ENCODE assay signal across 1 cellular context in the genomic region with DNA sequence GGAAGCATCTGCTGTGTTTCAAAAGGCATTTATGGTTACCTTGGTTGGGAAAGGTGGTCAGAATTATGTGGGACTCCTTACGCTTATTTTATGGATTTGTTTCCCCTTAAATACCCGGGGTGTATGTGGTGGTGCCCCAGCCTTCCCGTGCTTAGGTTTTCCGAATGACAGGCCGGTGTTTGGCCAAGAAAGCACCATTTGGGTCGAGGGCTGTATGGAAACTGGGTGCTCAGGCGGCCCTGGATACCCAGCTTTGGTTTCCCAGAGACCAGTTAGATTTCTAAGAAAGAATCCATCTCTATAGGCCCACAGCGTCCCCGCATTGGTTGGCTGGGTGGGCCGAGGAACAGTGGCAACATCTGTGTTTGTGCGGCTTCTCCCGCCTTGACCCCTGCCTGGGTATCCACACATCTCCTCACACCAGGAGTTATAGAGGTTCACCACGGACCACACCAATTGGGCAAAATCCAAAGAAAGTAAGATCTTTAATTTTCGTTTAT.
TF ChIP-seq lines count a peak whose summit lies in the region.

No MANE protein-coding gene starts in this region.

TF ChIP-seq in WTC11, 78 proteins besides CTCF, POLR2A, EP300 and RAD21 (continued from another document):
- TF ChIP-seq, protein P1, sequence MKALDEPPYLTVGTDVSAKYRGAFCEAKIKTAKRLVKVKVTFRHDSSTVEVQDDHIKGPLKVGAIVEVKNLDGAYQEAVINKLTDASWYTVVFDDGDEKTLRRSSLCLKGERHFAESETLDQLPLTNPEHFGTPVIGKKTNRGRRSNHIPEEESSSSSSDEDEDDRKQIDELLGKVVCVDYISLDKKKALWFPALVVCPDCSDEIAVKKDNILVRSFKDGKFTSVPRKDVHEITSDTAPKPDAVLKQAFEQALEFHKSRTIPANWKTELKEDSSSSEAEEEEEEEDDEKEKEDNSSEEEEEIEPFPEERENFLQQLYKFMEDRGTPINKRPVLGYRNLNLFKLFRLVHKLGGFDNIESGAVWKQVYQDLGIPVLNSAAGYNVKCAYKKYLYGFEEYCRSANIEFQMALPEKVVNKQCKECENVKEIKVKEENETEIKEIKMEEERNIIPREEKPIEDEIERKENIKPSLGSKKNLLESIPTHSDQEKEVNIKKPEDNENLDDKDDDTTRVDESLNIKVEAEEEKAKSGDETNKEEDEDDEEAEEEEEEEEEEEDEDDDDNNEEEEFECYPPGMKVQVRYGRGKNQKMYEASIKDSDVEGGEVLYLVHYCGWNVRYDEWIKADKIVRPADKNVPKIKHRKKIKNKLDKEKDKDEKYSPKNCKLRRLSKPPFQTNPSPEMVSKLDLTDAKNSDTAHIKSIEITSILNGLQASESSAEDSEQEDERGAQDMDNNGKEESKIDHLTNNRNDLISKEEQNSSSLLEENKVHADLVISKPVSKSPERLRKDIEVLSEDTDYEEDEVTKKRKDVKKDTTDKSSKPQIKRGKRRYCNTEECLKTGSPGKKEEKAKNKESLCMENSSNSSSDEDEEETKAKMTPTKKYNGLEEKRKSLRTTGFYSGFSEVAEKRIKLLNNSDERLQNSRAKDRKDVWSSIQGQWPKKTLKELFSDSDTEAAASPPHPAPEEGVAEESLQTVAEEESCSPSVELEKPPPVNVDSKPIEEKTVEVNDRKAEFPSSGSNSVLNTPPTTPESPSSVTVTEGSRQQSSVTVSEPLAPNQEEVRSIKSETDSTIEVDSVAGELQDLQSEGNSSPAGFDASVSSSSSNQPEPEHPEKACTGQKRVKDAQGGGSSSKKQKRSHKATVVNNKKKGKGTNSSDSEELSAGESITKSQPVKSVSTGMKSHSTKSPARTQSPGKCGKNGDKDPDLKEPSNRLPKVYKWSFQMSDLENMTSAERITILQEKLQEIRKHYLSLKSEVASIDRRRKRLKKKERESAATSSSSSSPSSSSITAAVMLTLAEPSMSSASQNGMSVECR (CRISPR knock-in tag; IDR thresholded peaks at IDR 0.05; ENCODE audit: borderline replicate concordance) = no peak
- TF ChIP-seq SMAD4 (CRISPR knock-in tag; IDR thresholded peaks at IDR 0.05) (no peak), FOXJ3 (CRISPR knock-in tag; IDR thresholded peaks at IDR 0.05; ENCODE audit: borderline replicate concordance) (no peak), ZNF219 (CRISPR knock-in tag; IDR thresholded peaks at IDR 0.05; ENCODE audit: borderline replicate concordance) (no peak)
